Comparison of ENCODE assay signal across 25 cellular contexts in genomic region chr18:7089369-7089768, GRCh38. TPM values are rescaled to one million over a fixed set of nuclear protein-coding genes. Genes with fewer than 3 reads are reported as not detected.
DNase-seq lines count a peak whose midpoint lies in the region; ATAC-seq and TF ChIP-seq lines count a peak whose summit lies in the region.
"Had no signal": no experiment of that assay in that cellular context is flagged by ENCODE, and none has a peak within 500 bp of the region (broad histone marks: within the 10 kb centered on the region; RNA-seq: fewer than 3 reads in every experiment).

No MANE protein-coding gene starts in this region.

- H3K9ac ChIP-seq in neuronal stem cell (ENCODE audit: low read depth, low read length, poor library complexity): no peak overlapping the region
- H3K9ac ChIP-seq: BLaER1 treated with 17β-estradiol and CSF1 and Interleukin-3, amounts not matched to agents 10 nM and 100 nM; GM23248 had no signal

- peak; percentile 65 for ATAC-seq in WTC11
- ATAC-seq: HCT116, PC-3, Right ventricle myocardium inferior, SK-N-SH treated with all-trans-retinoic acid at 6 μM for 48 hours had no signal

- no peak overlapping the region for H2BK120ac ChIP-seq in neuronal stem cell (ENCODE audit: low read depth, low read length)

- no peaks in the 10 kb centered on the region for H3K36me3 ChIP-seq in H7 (replicated peaks; ENCODE audit: control insufficient read depth, insufficient read depth, low read length)
- H3K36me3 ChIP-seq in testis (ENCODE audit: low read depth, missing control alignments): no peaks in the 10 kb centered on the region
- H3K36me3 ChIP-seq in neuronal stem cell (replicated peaks in 1 of 2; ENCODE audit: control insufficient read depth in 2 of 2, insufficient read depth in 2 of 2, low read length in 2 of 2): peaks cover 3 to 21% of the 10 kb centered on the region in 2 donors
- H3K36me3 ChIP-seq: BLaER1 treated with 17β-estradiol and CSF1 and Interleukin-3, amounts not matched to agents 10 nM and 100 nM; MG63; SJCRH30 had no signal

- H3K4me3 Mint-ChIP-seq in WTC11: no peak overlapping the region
- H3K4me3 Mint-ChIP-seq: CD4-positive, alpha-beta T cell had no signal

- 56 to 76% methylated on average over 8 of the region's 8 CpGs for WGBS in testis, 2 donors
- WGBS in neuronal stem cell (ENCODE audit: extremely low coverage in 2 of 2, insufficient read length in 2 of 2, insufficient replicate concordance in 1 of 2), 2 donors: no CpG with 5 or more reads among the region's 8 CpGs

- no peak overlapping the region for H2AFZ ChIP-seq in neuronal stem cell (ENCODE audit: low read length)
- H2AFZ ChIP-seq: GM23248 had no signal

- peak overlapping the region; percentile 58 to 77 for H3K27ac ChIP-seq in testis
- H3K27ac ChIP-seq in neuronal stem cell (replicated peaks; ENCODE audit: low read length): no peak overlapping the region
- H3K27ac ChIP-seq: BLaER1 treated with 17β-estradiol and CSF1 and Interleukin-3, amounts not matched to agents 10 nM and 100 nM; GM23248; SJCRH30 had no signal

- H3K14ac ChIP-seq in neuronal stem cell (ENCODE audit: low read length): no peak overlapping the region

- H2AK5ac ChIP-seq in neuronal stem cell (ENCODE audit: low read depth, low read length): no peak overlapping the region

- peaks cover 35% of the 10 kb centered on the region for H3K4me1 Mint-ChIP-seq in WTC11

- H4K91ac ChIP-seq in neuronal stem cell (ENCODE audit: low read depth, low read length, poor library complexity): no peak overlapping the region

- H3K27me3 Mint-ChIP-seq in WTC11 (ENCODE audit: low read depth): no peaks in the 10 kb centered on the region

- no peak for TF ChIP-seq CTCF in WTC11 (IDR thresholded peaks at IDR 0.05)
- TF ChIP-seq CTCF in testis (IDR thresholded peaks at IDR 0.05): no peak

- no peaks in the 10 kb centered on the region for H3K9me3 Mint-ChIP-seq in WTC11
- H3K9me3 Mint-ChIP-seq: CD4-positive, alpha-beta T cell had no signal

- DNase-seq in H7 (peak; percentile 66), WTC11 (ENCODE audit: low spot score) (peak; percentile 18), iPS-NIHi11 (ENCODE audit: low spot score) (peak; percentile 44), testis (no peak), neuronal stem cell (ENCODE audit: low spot score) (no peak), midbrain (lab: John Stamatoyannopoulos, UW) (no peak)
- DNase-seq in central memory CD4-positive, alpha-beta T cell: no peak
- DNase-seq: AML-193; CD4-positive, alpha-beta T cell; GM23248; IMR-90; KG1; MG63; NCI-H1105 treated with DMSO at 0.1 percent for 48 hours; NCI-H146; NCI-H1930; NCI-H2227 treated with DMSO at 0.1 percent for 48 hours; NCI-H69; NK-92 treated with Interleukin-12 subunit alpha and Interleukin-12 subunit beta, amount 100 ng/mL, for 24 hours; PC-3; SJCRH30 had no signal

- H3K4me3 ChIP-seq in H7 (ENCODE audit: insufficient read depth, low read depth, low read length): no peak overlapping the region
- H3K4me3 ChIP-seq in testis: no peak overlapping the region
- H3K4me3 ChIP-seq in neuronal stem cell (ENCODE audit: low read length in 2 of 2): no peak overlapping the region
- H3K4me3 ChIP-seq: BLaER1 treated with 17β-estradiol and CSF1 and Interleukin-3, amounts not matched to agents 10 nM and 100 nM; GM23248; MG63; SJCRH30 had no signal

- H3K27me3 ChIP-seq in H7 (ENCODE audit: control insufficient read depth, insufficient read depth, low read length): no peaks in the 10 kb centered on the region
- H3K27me3 ChIP-seq in testis: no peaks in the 10 kb centered on the region
- H3K27me3 ChIP-seq in neuronal stem cell (ENCODE audit: control insufficient read depth in 3 of 3, insufficient read depth in 3 of 3, low read depth in 1 of 3, low read length in 3 of 3): no peaks in the 10 kb centered on the region
- H3K27me3 ChIP-seq: BLaER1 treated with 17β-estradiol and CSF1 and Interleukin-3, amounts not matched to agents 10 nM and 100 nM; MG63; SJCRH30 had no signal

- peaks cover 24% of the 10 kb centered on the region for H3K4me1 ChIP-seq in testis
- peaks cover 9 to 17% of the 10 kb centered on the region in 2 donors for H3K4me1 ChIP-seq in neuronal stem cell (ENCODE audit: control insufficient read depth in 2 of 2, insufficient read depth in 1 of 2, low read depth in 1 of 2, low read length in 2 of 2)
- H3K4me1 ChIP-seq: SJCRH30 had no signal

- no peak overlapping the region for H3K4ac ChIP-seq in neuronal stem cell (ENCODE audit: low read length)

- H3K79me1 ChIP-seq in neuronal stem cell (ENCODE audit: low read depth, low read length): peaks cover 2% of the 10 kb centered on the region

- H3K9me3 ChIP-seq in testis: no peaks in the 10 kb centered on the region
- H3K9me3 ChIP-seq in neuronal stem cell (replicated peaks in 1 of 2; ENCODE audit: control insufficient read depth in 2 of 2, insufficient read depth in 1 of 2, low read depth in 1 of 2, low read length in 2 of 2): peaks cover 0 to 3% of the 10 kb centered on the region in 2 donors
- H3K9me3 ChIP-seq: BLaER1 treated with 17β-estradiol and CSF1 and Interleukin-3, amounts not matched to agents 10 nM and 100 nM; MG63; SJCRH30 had no signal

- no peak overlapping the region for H3K23ac ChIP-seq in neuronal stem cell (ENCODE audit: low read depth, low read length, poor library complexity)

- no peak for TF ChIP-seq POLR2A in testis (IDR thresholded peaks at IDR 0.05)

- POLR2A ChIA-PET in WTC11 (lab: Charles Lee): no interaction called here

- H3K36me3 Mint-ChIP-seq in WTC11: no peaks in the 10 kb centered on the region

- no peak overlapping the region for H3K4me2 ChIP-seq in neuronal stem cell (ENCODE audit: insufficient read depth, low read length, poor library complexity, severe bottlenecking)
- H3K4me2 ChIP-seq: BLaER1 treated with 17β-estradiol and CSF1 and Interleukin-3, amounts not matched to agents 10 nM and 100 nM had no signal

- H2BK15ac ChIP-seq in neuronal stem cell (ENCODE audit: low read length): no peak overlapping the region

- intact Hi-C loops in testis (cut with DNase I; ENCODE audit: low total_unique reads): no loop called here

- no peak overlapping the region for H4K8ac ChIP-seq in neuronal stem cell (ENCODE audit: low read depth, low read length)

- no peak overlapping the region for H2BK5ac ChIP-seq in neuronal stem cell (ENCODE audit: low read length)

- no peak overlapping the region for H2BK12ac ChIP-seq in neuronal stem cell (ENCODE audit: low read length)

- H3K18ac ChIP-seq in neuronal stem cell (ENCODE audit: low read length): no peak overlapping the region

- CTCF ChIA-PET in WTC11 (lab: Charles Lee): interaction anchor here (1.2 kb wide), 1 partner anchor 169 kb away, joined by 3 read pairs; no protein-coding TSS in a partner anchor

- no peak overlapping the region; the same call in 1 of the 2 replicates for H3K27ac Mint-ChIP-seq in WTC11
- H3K27ac Mint-ChIP-seq: CD4-positive, alpha-beta T cell had no signal

TF ChIP-seq in WTC11, 78 proteins besides CTCF, POLR2A, EP300 and RAD21:
- TF ChIP-seq ZNF317 (CRISPR knock-in tag; IDR thresholded peaks at IDR 0.05; ENCODE audit: borderline replicate concordance, low read depth): no peak

RNA-seq across cellular contexts. Expression of gene LAMA1, which starts 28.2 kb away (rescaled TPM):
- 17.2 and 17.5 TPM in 2 replicates for total RNA-seq in H7 (2014; rRNA removed; shearing (Covaris generic))
- total RNA-seq in WTC11 (2021) (50.7 to 60.7 TPM (median 58.2 TPM) in 3 replicates), testis (100 to 1,000 TPM; 141 to 146 TPM)
- polyA plus RNA-seq in testis (ENCODE audit: insufficient read depth, low read depth, low replicate concordance): 35.7 TPM
- polyA plus RNA-seq in neuronal stem cell (2013, experiment 1 of 2): 46.4 TPM
- 44.9 TPM for polyA plus RNA-seq in neuronal stem cell (2013, experiment 2 of 2)
- total RNA-seq: CD4-positive, alpha-beta T cell; PC-3; Right ventricle myocardium inferior had no signal

Comparison
In these comparisons a context has a peak if more than half of its experiments do, and no peak if none do; other contexts are left out.
1. DNase-seq: peak in H7 (single experiment), WTC11 (single experiment) and iPS-NIHi11 (single experiment); none in testis (single experiment), neuronal stem cell (single experiment), central memory CD4-positive, alpha-beta T cell (single experiment) and midbrain (single experiment).